Comparison of ENCODE assay signal across 22 cellular contexts in genomic region chr15:76328106-76328696, GRCh38. TPM values are rescaled to one million over a fixed set of nuclear protein-coding genes. Genes with fewer than 3 reads are reported as not detected.
"Had no signal": no experiment of that assay in that cellular context is flagged by ENCODE, and none has a peak within 500 bp of the region (broad histone marks: within the 10 kb centered on the region; RNA-seq: fewer than 3 reads in every experiment).

No MANE protein-coding gene starts in this region.

- H2AFZ ChIP-seq: PC-9 had no signal

- H3K4me1 Mint-ChIP-seq: activated CD4-positive, alpha-beta memory T cell treated with anti-CD3 and anti-CD28 coated beads, Interleukin-2, amount 10 ng/mL, durations not matched to agents 7 days and 5 days; activated CD4-positive, alpha-beta T cell treated with anti-CD3 and anti-CD28 coated beads for 36 hours; activated naive CD4-positive, alpha-beta T cell treated with anti-CD3 and anti-CD28 coated beads, Interleukin-2, amount 50 U/mL, for 24 hours; T-cell had no signal

- DNase-seq: activated CD4-positive, alpha-beta memory T cell treated with anti-CD3 and anti-CD28 coated beads, Interleukin-2, amount 10 ng/mL, durations not matched to agents 7 days and 5 days; activated CD4-positive, alpha-beta T cell treated with anti-CD3 and anti-CD28 coated beads for 36 hours; activated CD4-positive, alpha-beta T cell treated with anti-CD3 and anti-CD28 coated beads, Interleukin-2, amount 50 U/mL, for 1 hour; activated CD8-positive, alpha-beta memory T cell treated with anti-CD3 and anti-CD28 coated beads, Interleukin-2, amount 50 U/mL, for 4 hours; activated T-cell treated with anti-CD3 and anti-CD28 coated beads, Interleukin-2, amount 50 U/mL, for 72 hours; aorta; body of pancreas; KG1; NCI-H1048; NCI-H146; NCI-H187 treated with DMSO at 0.1 percent for 48 hours; NCI-H2081 treated with DMSO at 0.1 percent for 48 hours; NCI-H446; SHP77 treated with DMSO at 0.1 percent for 48 hours; T-cell; T-helper 2 cell; T1000 had no signal

- H3K9me3 ChIP-seq: body of pancreas had no signal

- H3K4me1 ChIP-seq: body of pancreas had no signal

- ATAC-seq: activated CD4-positive, alpha-beta T cell treated with anti-CD3 and anti-CD28 coated beads for 36 hours; activated T-cell treated with anti-CD3 and anti-CD28 coated beads, Interleukin-2, amount 50 U/mL, for 72 hours; body of pancreas; T-cell had no signal

- H3K4me3 Mint-ChIP-seq: activated CD4-positive, alpha-beta memory T cell treated with anti-CD3 and anti-CD28 coated beads, Interleukin-2, amount 10 ng/mL, durations not matched to agents 7 days and 5 days; activated CD4-positive, alpha-beta T cell treated with anti-CD3 and anti-CD28 coated beads for 36 hours; activated naive CD4-positive, alpha-beta T cell treated with anti-CD3 and anti-CD28 coated beads, Interleukin-2, amount 50 U/mL, for 24 hours; activated T-cell treated with anti-CD3 and anti-CD28 coated beads, Interleukin-2, amount 50 U/mL, for 72 hours; T-cell had no signal

- H3K27ac ChIP-seq: body of pancreas, PC-9, SK-N-MC, VCaP had no signal

- H3K36me3 Mint-ChIP-seq: activated naive CD4-positive, alpha-beta T cell treated with anti-CD3 and anti-CD28 coated beads, Interleukin-2, amount 50 U/mL, for 24 hours; T-cell had no signal

- H3K9me3 Mint-ChIP-seq: activated CD4-positive, alpha-beta memory T cell treated with anti-CD3 and anti-CD28 coated beads, Interleukin-2, amount 10 ng/mL, durations not matched to agents 7 days and 5 days; activated naive CD4-positive, alpha-beta T cell treated with anti-CD3 and anti-CD28 coated beads, Interleukin-2, amount 50 U/mL, for 24 hours; activated T-cell treated with anti-CD3 and anti-CD28 coated beads, Interleukin-2, amount 50 U/mL, for 72 hours; activated T-helper 2 cell treated with anti-CD3 and anti-CD28 coated beads, Interferon-gamma antibody, Interleukin-2, Interleukin-4, amounts not matched to agents 10 μg/mL and 5 μg/mL and 100 μg/mL, durations not matched to agents 14 hours and 24 hours and 36 hours; T-cell had no signal

- H3K27me3 ChIP-seq: body of pancreas had no signal

- H3K4me3 ChIP-seq: body of pancreas, PC-9, SK-N-MC had no signal

- H3K27ac Mint-ChIP-seq: activated CD4-positive, alpha-beta memory T cell treated with anti-CD3 and anti-CD28 coated beads, Interleukin-2, amount 10 ng/mL, durations not matched to agents 7 days and 5 days; activated CD4-positive, alpha-beta T cell treated with anti-CD3 and anti-CD28 coated beads for 36 hours; activated naive CD4-positive, alpha-beta T cell treated with anti-CD3 and anti-CD28 coated beads, Interleukin-2, amount 50 U/mL, for 24 hours; activated T-cell treated with anti-CD3 and anti-CD28 coated beads, Interleukin-2, amount 50 U/mL, for 72 hours; activated T-helper 2 cell treated with anti-CD3 and anti-CD28 coated beads, Interferon-gamma antibody, Interleukin-2, Interleukin-4, amounts not matched to agents 10 μg/mL and 5 μg/mL and 100 μg/mL, durations not matched to agents 14 hours and 24 hours and 36 hours; T-cell had no signal

RNA-seq across cellular contexts. Expression of gene ISL2, which starts 8.4 kb away (rescaled TPM):
- total RNA-seq: aorta, body of pancreas had no signal
- polyA plus RNA-seq: aorta had no signal
